ENCODE assay signal across 8 cellular contexts in genomic region chr7:16421333-16422099, GRCh38. TPM values are rescaled to one million over a fixed set of nuclear protein-coding genes. Genes with fewer than 3 reads are reported as not detected.
DNase-seq lines count a peak whose midpoint lies in the region; ATAC-seq and TF ChIP-seq lines count a peak whose summit lies in the region.

TSS of gene CRPPA (minus strand) at chr7:16421538. CDS start at chr7:16421322, 216 bp downstream.

- H3K27ac ChIP-seq in layer of hippocampus (ENCODE audit: low read depth, low read length): peak within 1 kb of the TSS; percentile 98

- TF ChIP-seq CTCF in WI38 (IDR thresholded peaks at IDR 0.05; ENCODE audit: low read depth, low read length): no peak
- TF ChIP-seq CTCF in chondrocyte (IDR thresholded peaks at IDR 0.05): no peak

- H3K27me3 ChIP-seq in layer of hippocampus (ENCODE audit: control insufficient read depth, insufficient read depth, low read length): no peaks in the 10 kb centered on the region

- H3K27ac Mint-ChIP-seq in IgD-negative memory B cell (peak within 1 kb of the TSS; percentile 58 to 100 (median 97)), chondrocyte (ENCODE audit: unreplicated experiment) (peak within 1 kb of the TSS; percentile 99)

- peak; percentile 68 for DNase-seq in EH (ENCODE audit: low read depth)
- DNase-seq in chondrocyte (ENCODE audit: low spot score): no peak
- DNase-seq in stimulated activated CD4-positive, alpha-beta T cell treated with anti-CD3 and anti-CD28 coated beads, Interleukin-1b, Interleukin-23, amount 100 ng/mL, for 48 hours: peak; percentile 39
- DNase-seq in NCI-H128 (lab: John Stamatoyannopoulos, UW; ENCODE audit: unreplicated experiment): no peak

- peak; percentile 40 for ATAC-seq in GM21723 (IDR thresholded peaks at IDR 0.05; ENCODE audit: unreplicated experiment)

- H3K4me3 Mint-ChIP-seq in IgD-negative memory B cell: peak within 1 kb of the TSS; percentile 80 to 99 (median 96)
- H3K4me3 Mint-ChIP-seq in chondrocyte (ENCODE audit: unreplicated experiment): peak within 1 kb of the TSS; percentile 93

- H3K4me1 Mint-ChIP-seq in IgD-negative memory B cell: peaks cover 12 to 20% (median 15%) of the 10 kb centered on the region in 3 donors
- peaks cover 38% of the 10 kb centered on the region for H3K4me1 Mint-ChIP-seq in chondrocyte (ENCODE audit: low read depth)

- no peaks in the 10 kb centered on the region for H3K36me3 Mint-ChIP-seq in IgD-negative memory B cell
- H3K36me3 Mint-ChIP-seq in chondrocyte (ENCODE audit: low read depth): peaks cover 1% of the 10 kb centered on the region

- H3K27me3 Mint-ChIP-seq in IgD-negative memory B cell (no peaks in the 10 kb centered on the region), chondrocyte (ENCODE audit: low read depth) (no peaks in the 10 kb centered on the region)

- peak within 1 kb of the TSS; percentile 58 for H3K4me3 ChIP-seq in WI38 (ENCODE audit: low read depth, low read length)

- no peaks in the 10 kb centered on the region for H3K9me3 Mint-ChIP-seq in IgD-negative memory B cell
- peaks cover 3% of the 10 kb centered on the region for H3K9me3 Mint-ChIP-seq in chondrocyte (ENCODE audit: low read depth)

RNA-seq across cellular contexts. Expression of gene CRPPA, which starts in this region (rescaled TPM):
- 0.79 TPM for polyA plus RNA-seq in IgD-negative memory B cell
- 4.9 to 5.8 TPM (median 5.2 TPM) in 3 replicates for total RNA-seq in chondrocyte

Comparison
In these comparisons a context has a peak if more than half of its experiments do, and no peak if none do; other contexts are left out.
1. DNase-seq: peak in EH (single experiment) and stimulated activated CD4-positive, alpha-beta T cell treated with anti-CD3 and anti-CD28 coated beads, Interleukin-1b, Interleukin-23, amount 100 ng/mL, for 48 hours (single experiment); none in chondrocyte (single experiment) and NCI-H128 (single experiment).